Comparison of ENCODE assay signal across 27 cellular contexts in the genomic region with DNA sequence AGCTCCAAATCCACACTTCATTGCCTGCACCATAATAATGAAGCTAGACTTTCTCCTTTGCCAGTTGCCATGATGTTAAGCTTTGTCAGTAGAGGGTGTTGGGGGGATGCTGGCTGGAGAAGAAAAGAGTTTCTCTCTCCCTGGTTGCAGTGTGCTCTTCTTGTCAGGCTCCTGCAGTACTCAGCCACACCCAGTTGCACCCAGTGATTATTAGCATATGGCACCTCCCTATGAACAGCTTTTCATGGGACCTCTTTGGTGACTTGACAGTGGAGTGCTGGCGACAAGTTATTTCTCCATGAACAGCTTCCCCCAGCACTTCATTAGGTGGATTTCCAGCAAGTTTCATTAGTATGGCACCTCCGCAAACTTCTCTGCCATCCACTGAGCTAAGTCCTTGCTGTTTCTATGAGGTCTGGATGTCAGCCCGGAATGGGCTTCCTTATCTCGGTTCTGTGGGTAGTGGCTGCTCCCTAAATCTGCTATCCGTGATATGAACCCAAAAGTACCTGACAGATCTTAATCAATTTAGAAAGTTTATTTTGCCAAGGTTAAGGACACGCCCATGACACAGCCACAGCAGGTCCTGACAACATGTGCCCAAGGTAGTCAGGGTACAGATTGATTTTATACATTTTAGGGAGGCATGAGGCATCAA.
"Had no signal": no experiment of that assay in that cellular context is flagged by ENCODE, and none has a peak within 500 bp of the region (broad histone marks: within the 10 kb centered on the region; RNA-seq: fewer than 3 reads in every experiment).

No MANE protein-coding gene starts in this region.

- H3K4me2 ChIP-seq: neural progenitor cell had no signal

- H3K9me3 Mint-ChIP-seq: nephron; neural progenitor cell; stimulated activated effector memory CD8-positive, alpha-beta T cell treated with anti-CD3 and anti-CD28 coated beads, Interleukin-12 subunit alpha, Interleukin-12 subunit beta, amount 100 ng/mL, for 72 hours; stimulated activated naive B cell treated with anti-CD40 and anti-IgM and Interleukin-4, amounts not matched to agents 10 μg/mL and 1 μg/mL and 100 μg/mL, for 72 hours; stimulated activated naive CD8-positive, alpha-beta T cell treated with anti-CD3 and anti-CD28 coated beads, Interleukin-15, Interleukin-2, amounts not matched to agents 100 ng/mL and 50 ng/mL, for 24 hours had no signal

- H3K79me2 ChIP-seq: parathyroid adenoma had no signal

- H3K27me3 ChIP-seq: neural progenitor cell, ovary, right lobe of liver, sigmoid colon, stomach, thyroid gland, tibial nerve, upper lobe of left lung, vagina had no signal

- H3K36me3 Mint-ChIP-seq: neural progenitor cell; stimulated activated effector memory CD8-positive, alpha-beta T cell treated with anti-CD3 and anti-CD28 coated beads, Interleukin-12 subunit alpha, Interleukin-12 subunit beta, amount 100 ng/mL, for 72 hours; stimulated activated naive B cell treated with anti-CD40 and anti-IgM and Interleukin-4, amounts not matched to agents 10 μg/mL and 1 μg/mL and 100 μg/mL, for 72 hours had no signal

- H2AFZ ChIP-seq: neural progenitor cell, parathyroid adenoma had no signal

- H3K27ac Mint-ChIP-seq: nephron; neural progenitor cell; progenitor cell of endocrine pancreas; stimulated activated effector memory CD8-positive, alpha-beta T cell treated with anti-CD3 and anti-CD28 coated beads, Interleukin-12 subunit alpha, Interleukin-12 subunit beta, amount 100 ng/mL, for 72 hours; stimulated activated naive B cell treated with anti-CD40 and anti-IgM and Interleukin-4, amounts not matched to agents 10 μg/mL and 1 μg/mL and 100 μg/mL, for 72 hours; stimulated activated naive CD8-positive, alpha-beta T cell treated with anti-CD3 and anti-CD28 coated beads, Interleukin-15, Interleukin-2, amounts not matched to agents 100 ng/mL and 50 ng/mL, for 24 hours had no signal

- FAIRE-seq: small intestine, urothelium cell line had no signal

- H3K36me3 ChIP-seq: neural progenitor cell, ovary, right lobe of liver, sigmoid colon, stomach, thoracic aorta, thyroid gland, tibial nerve, upper lobe of left lung, vagina had no signal

- H3K4me1 ChIP-seq: neural progenitor cell, parathyroid adenoma, psoas muscle, right lobe of liver, sigmoid colon, tibial nerve, upper lobe of left lung, vagina had no signal

- H3K9me3 ChIP-seq: ovary, psoas muscle, right lobe of liver, sigmoid colon, stomach, thoracic aorta, thyroid gland, tibial nerve, upper lobe of left lung, vagina had no signal

- H3K4me3 Mint-ChIP-seq: nephron; neural progenitor cell; stimulated activated effector memory CD8-positive, alpha-beta T cell treated with anti-CD3 and anti-CD28 coated beads, Interleukin-12 subunit alpha, Interleukin-12 subunit beta, amount 100 ng/mL, for 72 hours; stimulated activated naive B cell treated with anti-CD40 and anti-IgM and Interleukin-4, amounts not matched to agents 10 μg/mL and 1 μg/mL and 100 μg/mL, for 72 hours; stimulated activated naive CD8-positive, alpha-beta T cell treated with anti-CD3 and anti-CD28 coated beads, Interleukin-15, Interleukin-2, amounts not matched to agents 100 ng/mL and 50 ng/mL, for 24 hours had no signal

- H3K4me1 Mint-ChIP-seq: nephron; stimulated activated effector memory CD8-positive, alpha-beta T cell treated with anti-CD3 and anti-CD28 coated beads, Interleukin-12 subunit alpha, Interleukin-12 subunit beta, amount 100 ng/mL, for 72 hours had no signal

- H3K4me3 ChIP-seq: neural progenitor cell, ovary, psoas muscle, right lobe of liver, sigmoid colon, stomach, thoracic aorta, thyroid gland, tibial nerve, upper lobe of left lung, vagina had no signal

- H3K27ac ChIP-seq: neural progenitor cell, ovary, parathyroid adenoma, psoas muscle, right lobe of liver, sigmoid colon, stomach, thoracic aorta, thyroid gland, tibial nerve, upper lobe of left lung, vagina had no signal

- DNase-seq: occipital lobe; ovary; posterior cingulate gyrus; psoas muscle; right cardiac atrium; right lobe of liver; sigmoid colon; small intestine; stimulated activated CD4-positive, alpha-beta T cell treated with anti-CD3 and anti-CD28 coated beads, Interleukin-15, amount 100 ng/mL, for 24 hours; stimulated activated CD4-positive, alpha-beta T cell treated with anti-CD3 and anti-CD28 coated beads, Interleukin-2, amount 100 ng/mL, for 24 hours; stimulated activated CD4-positive, alpha-beta T cell treated with anti-CD3 and anti-CD28 coated beads, Interleukin-2, amount 100 ng/mL, for 48 hours; stimulated activated CD4-positive, alpha-beta T cell treated with anti-CD3 and anti-CD28 coated beads, Interleukin-4, amount 100 ng/mL, for 24 hours; stimulated activated naive B cell treated with anti-CD40 and anti-IgM and Interleukin-4, amounts not matched to agents 10 μg/mL and 1 μg/mL and 100 μg/mL, for 72 hours; stimulated activated naive CD4-positive, alpha-beta T cell treated with Interleukin-2 at 50 U/mL for 16 hours; stomach; thyroid gland; upper lobe of left lung had no signal

- H3K9ac ChIP-seq: neural progenitor cell, parathyroid adenoma had no signal

- H3K27me3 Mint-ChIP-seq: progenitor cell of endocrine pancreas had no signal
